Comparison of ENCODE assay signal across 32 cellular contexts in genomic region chr10:121312582-121312981, GRCh38.
DNase-seq lines count a peak whose midpoint lies in the region; ATAC-seq, FAIRE-seq and TF ChIP-seq lines count a peak whose summit lies in the region.
"Had no signal": no experiment of that assay in that cellular context is flagged by ENCODE, and none has a peak within 500 bp of the region (broad histone marks: within the 10 kb centered on the region; RNA-seq: fewer than 3 reads in every experiment).

No MANE protein-coding gene starts in this region.

- no peaks in the 10 kb centered on the region for H3K79me2 ChIP-seq in keratinocyte (ENCODE audit: control insufficient read depth, insufficient read depth, low read length)

- no peaks in the 10 kb centered on the region for H4K20me1 ChIP-seq in keratinocyte (ENCODE audit: control insufficient read depth, extremely low read depth, insufficient read depth, low read length)

- H3K4me2 ChIP-seq in keratinocyte (ENCODE audit: control insufficient read depth, extremely low read depth, insufficient read depth, low read depth, low read length): peak overlapping the region; percentile 80

- no peak for FAIRE-seq in keratinocyte (lab: Jason Lieb, UNC)
- FAIRE-seq: G401.6, GM18507 had no signal

- no peaks in the 10 kb centered on the region for H3K36me3 Mint-ChIP-seq in activated naive CD8-positive, alpha-beta T cell treated with anti-CD3 and anti-CD28 coated beads, Interleukin-2, amount 50 U/mL, for 24 hours (ENCODE audit: low read depth)
- no peaks in the 10 kb centered on the region for H3K36me3 Mint-ChIP-seq in activated CD8-positive, alpha-beta T cell treated with anti-CD3 and anti-CD28 coated beads for 36 hours (ENCODE audit: low read depth)
- H3K36me3 Mint-ChIP-seq: naive thymus-derived CD8-positive, alpha-beta T cell; stimulated activated memory B cell treated with anti-CD40 and anti-IgM and Interleukin-4, amounts not matched to agents 10 μg/mL and 1 μg/mL and 100 μg/mL, for 72 hours had no signal

- no peaks in the 10 kb centered on the region for H3K9me3 Mint-ChIP-seq in activated naive CD8-positive, alpha-beta T cell treated with anti-CD3 and anti-CD28 coated beads, Interleukin-2, amount 50 U/mL, for 24 hours
- H3K9me3 Mint-ChIP-seq in activated CD8-positive, alpha-beta T cell treated with anti-CD3 and anti-CD28 coated beads for 36 hours: peaks cover 2% of the 10 kb centered on the region
- H3K9me3 Mint-ChIP-seq: stimulated activated memory B cell treated with anti-CD40 and anti-IgM and Interleukin-4, amounts not matched to agents 10 μg/mL and 1 μg/mL and 100 μg/mL, for 72 hours had no signal

- dilution Hi-C loops in keratinocyte (cut with MboI; ENCODE audit: extremely low pct_ligation_motif_present, low sequenced_read_pairs): no loop called here

- H3K27ac Mint-ChIP-seq in activated naive CD8-positive, alpha-beta T cell treated with anti-CD3 and anti-CD28 coated beads, Interleukin-2, amount 50 U/mL, for 24 hours: no peak overlapping the region
- no peak overlapping the region for H3K27ac Mint-ChIP-seq in activated CD8-positive, alpha-beta T cell treated with anti-CD3 and anti-CD28 coated beads for 36 hours
- H3K27ac Mint-ChIP-seq: naive thymus-derived CD8-positive, alpha-beta T cell; stimulated activated memory B cell treated with anti-CD40 and anti-IgM and Interleukin-4, amounts not matched to agents 10 μg/mL and 1 μg/mL and 100 μg/mL, for 72 hours had no signal

- H3K27me3 ChIP-seq in SJCRH30 (no peaks in the 10 kb centered on the region), keratinocyte (ENCODE audit: control insufficient read depth, extremely low read depth, insufficient read depth, low read length) (no peaks in the 10 kb centered on the region)
- H3K27me3 ChIP-seq: cardiac muscle cell, gastrocnemius medialis, Peyer's patch had no signal

- H3K27ac ChIP-seq in SJCRH30: peak overlapping the region; percentile 8; the same call in 1 of the 2 replicates
- peak overlapping the region; percentile 88 for H3K27ac ChIP-seq in keratinocyte (ENCODE audit: control insufficient read depth, insufficient read depth, low read length)
- H3K27ac ChIP-seq: C4-2B, cardiac muscle cell, gastrocnemius medialis, SK-N-MC had no signal

- POLR2A ChIA-PET in activated CD8-positive, alpha-beta T cell treated with anti-CD3 and anti-CD28 coated beads for 36 hours (lab: Charles Lee): no interaction called here

- H3K4me3 ChIP-seq in SJCRH30 (no peak overlapping the region), keratinocyte (ENCODE audit: control insufficient read depth in 2 of 3, extremely low read depth in 1 of 3, insufficient read depth in 2 of 3, low read depth in 1 of 3, low read length in 3 of 3) (peak overlapping the region in 2 of 3 experiments; percentile 29 to 49)
- H3K4me3 ChIP-seq: cardiac muscle cell, gastrocnemius medialis, lung, Peyer's patch, SK-N-MC, skin epidermis had no signal

- H3K4me1 ChIP-seq in SJCRH30 (peaks cover 41% of the 10 kb centered on the region), keratinocyte (ENCODE audit: control insufficient read depth, extremely low read depth, insufficient read depth, low read length) (peaks cover 57% of the 10 kb centered on the region)
- H3K4me1 ChIP-seq: gastrocnemius medialis, Peyer's patch had no signal

- H3K4me3 Mint-ChIP-seq in activated naive CD8-positive, alpha-beta T cell treated with anti-CD3 and anti-CD28 coated beads, Interleukin-2, amount 50 U/mL, for 24 hours: no peak overlapping the region
- H3K4me3 Mint-ChIP-seq in activated CD8-positive, alpha-beta T cell treated with anti-CD3 and anti-CD28 coated beads for 36 hours: no peak overlapping the region
- H3K4me3 Mint-ChIP-seq: naive thymus-derived CD8-positive, alpha-beta T cell; stimulated activated memory B cell treated with anti-CD40 and anti-IgM and Interleukin-4, amounts not matched to agents 10 μg/mL and 1 μg/mL and 100 μg/mL, for 72 hours had no signal

- no peaks in the 10 kb centered on the region for H3K9me1 ChIP-seq in keratinocyte (ENCODE audit: control insufficient read depth, extremely low read depth, insufficient read depth, low read length)

- CTCF ChIA-PET in activated CD8-positive, alpha-beta T cell treated with anti-CD3 and anti-CD28 coated beads for 36 hours (lab: Charles Lee): no interaction called here

- H3K9me3 ChIP-seq in SJCRH30 (replicated peaks) (peaks cover 9% of the 10 kb centered on the region; the same call in 1 of the 2 replicates), keratinocyte (ENCODE audit: control insufficient read depth, low read depth, low read length) (no peaks in the 10 kb centered on the region)
- H3K9me3 ChIP-seq: gastrocnemius medialis, Peyer's patch had no signal

- intact Hi-C loops in activated CD8-positive, alpha-beta T cell treated with anti-CD3 and anti-CD28 coated beads for 36 hours (cut with micrococcal nuclease): no loop called here

- H3K36me3 ChIP-seq in SJCRH30 (no peaks in the 10 kb centered on the region), keratinocyte (ENCODE audit: control insufficient read depth in 2 of 2, extremely low read depth in 1 of 2, insufficient read depth in 2 of 2, low read length in 2 of 2) (no peaks in the 10 kb centered on the region)
- H3K36me3 ChIP-seq: cardiac muscle cell, gastrocnemius medialis, Peyer's patch had no signal

- ATAC-seq in activated naive CD8-positive, alpha-beta T cell treated with anti-CD3 and anti-CD28 coated beads, Interleukin-2, amount 50 U/mL, for 24 hours: no peak
- ATAC-seq in activated CD8-positive, alpha-beta T cell treated with anti-CD3 and anti-CD28 coated beads for 36 hours: no peak
- ATAC-seq: gastrocnemius medialis; HCT116; naive thymus-derived CD8-positive, alpha-beta T cell; stimulated activated memory B cell treated with anti-CD40 and anti-IgM and Interleukin-4, amounts not matched to agents 10 μg/mL and 1 μg/mL and 100 μg/mL, for 72 hours had no signal

- no peaks in the 10 kb centered on the region for H3K4me1 Mint-ChIP-seq in activated naive CD8-positive, alpha-beta T cell treated with anti-CD3 and anti-CD28 coated beads, Interleukin-2, amount 50 U/mL, for 24 hours
- H3K4me1 Mint-ChIP-seq in activated CD8-positive, alpha-beta T cell treated with anti-CD3 and anti-CD28 coated beads for 36 hours (ENCODE audit: low read depth): no peaks in the 10 kb centered on the region
- H3K4me1 Mint-ChIP-seq: naive thymus-derived CD8-positive, alpha-beta T cell; stimulated activated memory B cell treated with anti-CD40 and anti-IgM and Interleukin-4, amounts not matched to agents 10 μg/mL and 1 μg/mL and 100 μg/mL, for 72 hours had no signal

- DNase-seq in Daoy (ENCODE audit: low read depth): peak; percentile 34
- peak in 1 of 2 experiments; percentile 33 for DNase-seq in SJCRH30
- no peak for DNase-seq in keratinocyte (ENCODE audit: low read depth, low spot score)
- peak; percentile 52 for DNase-seq in pons (ENCODE audit: low spot score)
- no peak for DNase-seq in AML-193 (lab: John Stamatoyannopoulos, UW)
- DNase-seq in activated naive CD8-positive, alpha-beta T cell treated with anti-CD3 and anti-CD28 coated beads, Interleukin-2, amount 50 U/mL, for 24 hours: no peak
- no peak for DNase-seq in activated CD8-positive, alpha-beta T cell treated with anti-CD3 and anti-CD28 coated beads for 36 hours
- DNase-seq in cerebellar cortex (ENCODE audit: low spot score): no peak
- DNase-seq: activated naive CD4-positive, alpha-beta T cell treated with Interleukin-2 at 50 U/mL for 16 hours; activated T-cell treated with anti-CD3 and anti-CD28 coated beads, Interleukin-2, amount 50 U/mL, for 1 hour; amniotic stem cell; dermis blood vessel endothelial cell; DMS 273 treated with DMSO at 0.1 percent for 48 hours; erythroblast; gastrocnemius medialis; KBM-7; naive thymus-derived CD8-positive, alpha-beta T cell; NCI-H1436 treated with DMSO at 0.1 percent for 48 hours; NCI-H510A treated with DMSO at 0.1 percent for 48 hours; NK-92 treated with Interleukin-12 subunit alpha and Interleukin-12 subunit beta, amount 100 ng/mL, for 24 hours; Peyer's patch; posterior cingulate gyrus; stimulated activated CD4-positive, alpha-beta T cell treated with anti-CD3 and anti-CD28 coated beads, Interleukin-2, amount 100 ng/mL, for 24 hours had no signal

- TF ChIP-seq CTCF in keratinocyte (optimal IDR thresholded peaks at IDR 0.05 in 1 of 3, IDR thresholded peaks at IDR 0.05 in 1 of 3, conservative IDR thresholded peaks at IDR 0.05 in 1 of 3; ENCODE audit: extremely low read depth in 1 of 3, insufficient read depth in 2 of 3, low read length in 3 of 3): no peak
- TF ChIP-seq CTCF in activated CD8-positive, alpha-beta T cell treated with anti-CD3 and anti-CD28 coated beads for 36 hours (IDR thresholded peaks at IDR 0.05): no peak

- no peaks in the 10 kb centered on the region for H3K27me3 Mint-ChIP-seq in activated naive CD8-positive, alpha-beta T cell treated with anti-CD3 and anti-CD28 coated beads, Interleukin-2, amount 50 U/mL, for 24 hours
- no peaks in the 10 kb centered on the region for H3K27me3 Mint-ChIP-seq in activated CD8-positive, alpha-beta T cell treated with anti-CD3 and anti-CD28 coated beads for 36 hours
- H3K27me3 Mint-ChIP-seq: stimulated activated memory B cell treated with anti-CD40 and anti-IgM and Interleukin-4, amounts not matched to agents 10 μg/mL and 1 μg/mL and 100 μg/mL, for 72 hours had no signal

- peak overlapping the region; percentile 65 for H3K9ac ChIP-seq in keratinocyte (ENCODE audit: control insufficient read depth, extremely low read depth, insufficient read depth, low read length)

- H2AFZ ChIP-seq in keratinocyte (ENCODE audit: control insufficient read depth, low read length): peak overlapping the region; percentile 83

Comparison
In these comparisons a context has a peak if more than half of its experiments do, and no peak if none do; other contexts are left out.
1. DNase-seq: peak in Daoy (single experiment) and pons (single experiment); none in keratinocyte (single experiment), AML-193 (0 of 2), activated naive CD8-positive, alpha-beta T cell treated with anti-CD3 and anti-CD28 coated beads, Interleukin-2, amount 50 U/mL, for 24 hours (single experiment), activated CD8-positive, alpha-beta T cell treated with anti-CD3 and anti-CD28 coated beads for 36 hours (single experiment) and cerebellar cortex (single experiment).